8 cellular contexts compared by ENCODE assay signal in the genomic region with DNA sequence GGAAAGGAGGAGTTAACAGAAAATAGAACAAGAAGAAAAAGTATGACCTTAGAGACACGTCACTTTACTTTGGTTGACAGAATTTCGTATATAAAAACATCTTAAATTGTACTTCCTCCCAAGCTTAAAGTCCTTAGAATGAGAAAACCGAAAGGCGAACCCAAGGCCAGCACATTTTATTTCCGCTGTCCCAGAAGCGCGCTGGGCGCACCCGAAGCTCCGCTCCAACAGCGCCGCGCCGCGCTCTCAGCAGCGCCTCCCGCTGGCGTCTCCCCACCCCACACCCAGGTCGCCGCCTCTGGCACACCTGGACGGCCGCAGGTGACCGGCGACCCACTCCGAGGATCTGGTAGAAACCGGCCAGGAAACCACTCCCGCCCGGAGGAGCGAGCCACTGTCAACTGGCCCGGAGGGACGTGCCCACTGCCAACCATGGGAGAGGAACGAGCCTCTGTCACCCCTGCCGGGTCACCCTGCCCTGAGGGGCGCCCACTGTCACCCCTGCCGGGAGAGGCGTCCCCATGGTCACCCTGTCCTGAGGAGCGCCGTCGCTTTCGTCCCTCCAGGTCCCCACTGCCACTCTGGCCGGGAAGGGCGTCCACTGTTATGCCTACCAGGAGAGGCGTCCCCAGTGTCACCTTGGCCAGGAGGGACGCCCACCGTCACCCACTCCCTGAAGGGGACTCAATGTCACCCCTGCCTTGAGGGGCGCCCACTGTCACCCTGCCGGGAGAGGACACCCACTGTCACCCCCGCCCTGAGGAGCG. TPM values are rescaled to one million over a fixed set of nuclear protein-coding genes. Genes with fewer than 3 reads are reported as not detected.
A peak's percentile ranks its signal among the peaks of the same experiment; 100 is the strongest.
DNase-seq lines count a peak whose midpoint lies in the region; ATAC-seq and TF ChIP-seq lines count a peak whose summit lies in the region.

No MANE protein-coding gene starts in this region.

- H3K36me3 Mint-ChIP-seq in activated CD4-positive, alpha-beta T cell treated with anti-CD3 and anti-CD28 coated beads, Interleukin-2, amount 10 ng/mL, durations not matched to agents 24 days and 14 days (ENCODE audit: low read depth) = no peaks in the 10 kb centered on the region
- H3K36me3 Mint-ChIP-seq in memory B cell = no peaks in the 10 kb centered on the region

- H3K4me3 ChIP-seq in AG04449 (ENCODE audit: low read depth, low read length) = peak overlapping the region; percentile 83

- POLR2A ChIA-PET in AG04449 (lab: Yijun Ruan, JAX) = no interaction called here

- H3K27me3 Mint-ChIP-seq in activated CD4-positive, alpha-beta T cell treated with anti-CD3 and anti-CD28 coated beads, Interleukin-2, amount 10 ng/mL, durations not matched to agents 24 days and 14 days = no peaks in the 10 kb centered on the region
- no peaks in the 10 kb centered on the region for H3K27me3 Mint-ChIP-seq in memory B cell

- peak overlapping the region; percentile 88 for H3K4me3 Mint-ChIP-seq in activated CD4-positive, alpha-beta T cell treated with anti-CD3 and anti-CD28 coated beads, Interleukin-2, amount 10 ng/mL, durations not matched to agents 24 days and 14 days
- peak overlapping the region; percentile 90 for H3K4me3 Mint-ChIP-seq in memory B cell

- TF ChIP-seq CTCF in AG04449 (IDR thresholded peaks at IDR 0.05; ENCODE audit: insufficient read depth, low read length, missing control alignments) = peak; percentile 83

- DNase-seq in AG04449 (ENCODE audit: low read depth, low spot score) (no peak), NCI-H2227 treated with DMSO at 0.1 percent for 48 hours (lab: John Stamatoyannopoulos, UW) (peak; percentile 17), ecto neural progenitor cell (ENCODE audit: low spot score) (peak; percentile 81), memory B cell (ENCODE audit: low spot score in 2 of 2) (peak; percentile 63 to 71)
- DNase-seq in activated CD4-positive, alpha-beta T cell treated with anti-CD3 and anti-CD28 coated beads, Interleukin-2, amount 10 ng/mL, durations not matched to agents 24 days and 14 days = peak; percentile 93
- DNase-seq in stimulated activated CD8-positive, alpha-beta memory T cell treated with anti-CD3 and anti-CD28 coated beads, Interleukin-12 subunit alpha, Interleukin-12 subunit beta, amount 100 ng/mL, for 4 hours (ENCODE audit: low read depth) = peak; percentile 50

- H3K27ac Mint-ChIP-seq in activated CD4-positive, alpha-beta T cell treated with anti-CD3 and anti-CD28 coated beads, Interleukin-2, amount 10 ng/mL, durations not matched to agents 24 days and 14 days = peak overlapping the region; percentile 59
- H3K27ac Mint-ChIP-seq in memory B cell = peak overlapping the region; percentile 54

- intact Hi-C loops in activated CD4-positive, alpha-beta T cell treated with anti-CD3 and anti-CD28 coated beads, Interleukin-2, amount 10 ng/mL, durations not matched to agents 24 days and 14 days (cut with micrococcal nuclease) = loop anchor here (2.0 to 5.0 kb wide), 6 partner anchors 35 to 1445 kb away; partner anchors contain the start of genes AFDN, CEP43, PRR18 and RNASET2

- H3K4me1 Mint-ChIP-seq in activated CD4-positive, alpha-beta T cell treated with anti-CD3 and anti-CD28 coated beads, Interleukin-2, amount 10 ng/mL, durations not matched to agents 24 days and 14 days = peaks cover 13% of the 10 kb centered on the region
- H3K4me1 Mint-ChIP-seq in memory B cell = peaks cover 3% of the 10 kb centered on the region

- CTCF ChIA-PET in AG04449 (lab: Yijun Ruan, JAX) = interaction anchor here (0.6 to 4.3 kb wide), 22 partner anchors 8 to 110 kb away, joined by 3 to 30 read pairs (median 5); no protein-coding TSS in a partner anchor

- ATAC-seq in GM18519 (IDR thresholded peaks at IDR 0.05; ENCODE audit: low FRiP score, unreplicated experiment) = peak; percentile 36
- ATAC-seq in HG03045 (IDR thresholded peaks at IDR 0.05; ENCODE audit: unreplicated experiment) = peak; percentile 53
- ATAC-seq in memory B cell (ENCODE audit: low read depth) = peak; percentile 41

- no peaks in the 10 kb centered on the region for H3K9me3 Mint-ChIP-seq in activated CD4-positive, alpha-beta T cell treated with anti-CD3 and anti-CD28 coated beads, Interleukin-2, amount 10 ng/mL, durations not matched to agents 24 days and 14 days
- H3K9me3 Mint-ChIP-seq in memory B cell = no peaks in the 10 kb centered on the region

RNA-seq across cellular contexts. Expression of gene MPC1, which starts 0.8 kb away (rescaled TPM):
- 17.1 and 18.1 TPM in 2 replicates for total RNA-seq in activated CD4-positive, alpha-beta T cell treated with anti-CD3 and anti-CD28 coated beads, Interleukin-2, amount 10 ng/mL, durations not matched to agents 24 days and 14 days

RNA-seq across cellular contexts. Expression of gene SFT2D1, which starts 39.6 kb away (rescaled TPM):
- total RNA-seq in activated CD4-positive, alpha-beta T cell treated with anti-CD3 and anti-CD28 coated beads, Interleukin-2, amount 10 ng/mL, durations not matched to agents 24 days and 14 days = 56.9 and 61.2 TPM in 2 replicates
